22 cellular contexts compared by ENCODE assay signal in the genomic region with DNA sequence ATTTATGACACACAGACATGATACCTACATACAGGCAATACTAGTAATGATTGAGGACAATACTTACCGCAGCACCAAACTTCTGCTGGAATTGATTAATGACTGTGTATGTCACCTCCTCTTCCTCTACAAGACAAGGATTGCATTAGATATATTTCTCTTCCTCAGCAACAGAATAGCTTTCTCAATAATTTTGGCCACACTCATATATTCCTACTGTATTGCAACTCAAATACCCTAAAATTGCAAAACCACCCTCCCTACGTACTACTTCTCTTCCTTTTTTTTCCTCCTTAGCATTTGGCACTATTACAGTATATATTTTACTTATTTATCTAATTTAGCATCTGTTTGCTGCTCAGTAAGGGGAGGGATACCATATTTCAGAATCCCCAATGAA. TPM values are rescaled to one million over a fixed set of nuclear protein-coding genes. Genes with fewer than 3 reads are reported as not detected.
DNase-seq lines count a peak whose midpoint lies in the region; ATAC-seq and TF ChIP-seq lines count a peak whose summit lies in the region.
"Had no signal": no experiment of that assay in that cellular context is flagged by ENCODE, and none has a peak within 500 bp of the region (broad histone marks: within the 10 kb centered on the region; RNA-seq: fewer than 3 reads in every experiment).

No MANE protein-coding gene starts in this region.

- H3K9me3 ChIP-seq in T-helper 17 cell (ENCODE audit: control insufficient read depth, low read length, poor library complexity, severe bottlenecking) (no peaks in the 10 kb centered on the region), right atrium auricular region (no peaks in the 10 kb centered on the region)
- H3K9me3 ChIP-seq: Caco-2, SK-N-SH had no signal

- H3K27ac ChIP-seq in right atrium auricular region = no peak overlapping the region

- in situ Hi-C loops in GM13977 (cut with MboI; ENCODE audit: low pct_unique_long_range_greater_than_20kb, low sequenced_read_pairs, unreplicated experiment) = no loop called here

- H3K4me1 ChIP-seq in right atrium auricular region = no peaks in the 10 kb centered on the region
- H3K4me1 ChIP-seq: Caco-2 had no signal

- no peak for ATAC-seq in T-helper 17 cell
- ATAC-seq in omental fat pad (ENCODE audit: low FRiP score) = peak; percentile 48
- no peak for ATAC-seq in HG02852 (IDR thresholded peaks at IDR 0.05; ENCODE audit: unreplicated experiment)
- ATAC-seq: GM12878, HCT116, Right ventricle myocardium inferior had no signal

- H3K36me3 ChIP-seq in right atrium auricular region = no peaks in the 10 kb centered on the region

- TF ChIP-seq CTCF in omental fat pad (IDR thresholded peaks at IDR 0.05) = no peak
- TF ChIP-seq CTCF in right atrium auricular region (IDR thresholded peaks at IDR 0.05) = no peak
- TF ChIP-seq CTCF in GM13977 (IDR thresholded peaks at IDR 0.05; ENCODE audit: extremely low read depth, insufficient read depth, missing control alignments) = no peak

- H3K27me3 Mint-ChIP-seq in T-helper 17 cell = peaks cover 34% of the 10 kb centered on the region

- peaks cover 4% of the 10 kb centered on the region for H3K4me1 Mint-ChIP-seq in T-helper 17 cell
- H3K4me1 Mint-ChIP-seq: CD4-positive, CD25-positive, alpha-beta regulatory T cell had no signal

- peaks cover under 1% of the 10 kb centered on the region for H3K36me3 Mint-ChIP-seq in T-helper 17 cell (ENCODE audit: low read depth)
- H3K36me3 Mint-ChIP-seq: CD4-positive, CD25-positive, alpha-beta regulatory T cell had no signal

- no peaks in the 10 kb centered on the region for H3K27me3 ChIP-seq in right atrium auricular region

- peak; percentile 39 to 50 for DNase-seq in Kasumi-1 (lab: John Stamatoyannopoulos, UW)
- DNase-seq in NOMO-1 treated with dmso at 0.1 percent for 144 hours (lab: John Stamatoyannopoulos, UW; ENCODE audit: unreplicated experiment) = peak; percentile 91
- no peak for DNase-seq in T-helper 17 cell
- DNase-seq in omental fat pad (ENCODE audit: low spot score) = no peak
- no peak for DNase-seq in right atrium auricular region (ENCODE audit: low spot score)
- no peak for DNase-seq in GM13977 (ENCODE audit: low spot score)
- DNase-seq in activated gamma-delta T cell (lab: John Stamatoyannopoulos, UW) = no peak
- DNase-seq: Caco-2; CD4-positive, CD25-positive, alpha-beta regulatory T cell; DMS153; GOT3; NCI-H1048; NCI-H1436 treated with DMSO at 0.1 percent for 48 hours; NCI-H2029; NCI-H526; SK-N-SH had no signal

- H3K4me3 Mint-ChIP-seq in T-helper 17 cell = no peak overlapping the region
- H3K4me3 Mint-ChIP-seq: CD4-positive, CD25-positive, alpha-beta regulatory T cell; T-helper 1 cell treated with Interleukin-12 subunit alpha and Interleukin-12 subunit beta and Interleukin-4 antibody, amounts not matched to agents 30 μg/mL and 1 μg/mL, for 36 hours had no signal

- no peak overlapping the region for H3K4me3 ChIP-seq in right atrium auricular region
- H3K4me3 ChIP-seq: GM12878 had no signal

- H3K27ac Mint-ChIP-seq in T-helper 17 cell = peak overlapping the region; percentile 19
- H3K27ac Mint-ChIP-seq: CD4-positive, CD25-positive, alpha-beta regulatory T cell; T-helper 1 cell treated with Interleukin-12 subunit alpha and Interleukin-12 subunit beta and Interleukin-4 antibody, amounts not matched to agents 30 μg/mL and 1 μg/mL, for 36 hours had no signal

RNA-seq across cellular contexts. Expression of a gene that starts 14.8 kb away (rescaled TPM):
- not detected for total RNA-seq in T-helper 17 cell
- not detected for total RNA-seq in omental fat pad
- not detected for total RNA-seq in right atrium auricular region
- total RNA-seq: Caco-2; CD4-positive, CD25-positive, alpha-beta regulatory T cell; GM12878; OCI-LY7; Right ventricle myocardium inferior had no signal

RNA-seq across cellular contexts. Expression of a gene that starts 15.4 kb away (rescaled TPM):
- total RNA-seq in T-helper 17 cell = 10 to 100 TPM; 31.6 to 40.5 TPM
- 100 to 1,000 TPM; 172 to 320 (median 243) TPM for total RNA-seq in omental fat pad
- total RNA-seq in right atrium auricular region = 100 to 1,000 TPM; 165 to 247 TPM

Comparison
In these comparisons a context has a peak if more than half of its experiments do, and no peak if none do; other contexts are left out.
1. DNase-seq: peak in Kasumi-1 (2 of 2) and NOMO-1 treated with dmso at 0.1 percent for 144 hours (single experiment); none in T-helper 17 cell (0 of 3), omental fat pad (single experiment), right atrium auricular region (single experiment), GM13977 (single experiment) and activated gamma-delta T cell (single experiment).
2. RNA of a gene that starts 15.4 kb away (total RNA-seq): 172 to 320 TPM in omental fat pad and 165 to 247 TPM in right atrium auricular region; 31.6 to 40.5 TPM in T-helper 17 cell; every median in the first group is over 4 times any median in the second.